In the genomic region with DNA sequence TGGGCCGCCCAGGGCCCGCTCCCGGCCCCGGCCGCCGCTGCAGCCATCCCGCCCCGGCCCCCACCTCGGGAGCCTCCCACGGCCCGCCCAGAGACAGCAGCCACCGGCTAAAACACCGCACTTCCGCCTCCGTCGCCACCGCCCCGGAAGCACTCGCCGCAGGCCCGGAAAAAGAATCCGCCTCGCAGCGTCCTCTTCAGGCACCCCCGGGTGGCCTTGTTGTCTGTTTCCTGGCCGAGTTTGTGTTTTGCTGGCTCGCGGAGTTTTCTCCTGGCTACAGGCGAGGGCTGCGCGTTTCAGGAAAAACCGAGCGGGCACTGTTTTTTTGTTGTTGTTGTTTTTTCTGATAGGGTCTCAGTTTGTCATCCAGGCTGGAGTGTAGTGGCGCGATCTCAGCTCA, we compare ENCODE assay signal across 8 cellular contexts. TPM values are rescaled to one million over a fixed set of nuclear protein-coding genes. Genes with fewer than 3 reads are reported as not detected.
A peak's percentile ranks its signal among the peaks of the same experiment; 100 is the strongest.
DNase-seq lines count a peak whose midpoint lies in the region; ATAC-seq and TF ChIP-seq lines count a peak whose summit lies in the region.
"Not testable (repeated sequence)": the region's sequence is repeated elsewhere in the genome, so short reads cannot be mapped to it uniquely, and the experiment has no call there.

A gene (minus strand): TSS at position 125 of the 400 bp plus-strand sequence. CDS start 78 bp downstream, at position 47.

- H3K4me3 Mint-ChIP-seq in activated T-cell treated with anti-CD3 and anti-CD28 coated beads, Interleukin-2, amount 50 U/mL, for 4 hours: peak within 1 kb of the TSS; percentile 94
- peak within 1 kb of the TSS; percentile 90 to 97 (median 94) for H3K4me3 Mint-ChIP-seq in naive thymus-derived CD8-positive, alpha-beta T cell

- H3K27me3 Mint-ChIP-seq in activated T-cell treated with anti-CD3 and anti-CD28 coated beads, Interleukin-2, amount 50 U/mL, for 4 hours (ENCODE audit: low read depth); naive thymus-derived CD8-positive, alpha-beta T cell: not testable (repeated sequence)

- peaks cover 0 to 21% (median 0%) of the 10 kb centered on the region in 4 donors for H3K27me3 ChIP-seq in esophagus squamous epithelium

- ATAC-seq in GM21737 (IDR thresholded peaks at IDR 0.05; ENCODE audit: unreplicated experiment): peak; percentile 98
- peak; percentile 95 to 97 for ATAC-seq in activated T-cell treated with anti-CD3 and anti-CD28 coated beads, Interleukin-2, amount 50 U/mL, for 4 hours
- ATAC-seq in naive thymus-derived CD8-positive, alpha-beta T cell: peak; percentile 94 to 95

- peak within 1 kb of the TSS; percentile 68 for H3K27ac ChIP-seq in KOPT-K1 (ENCODE audit: low read depth, low read length, poor library complexity, severe bottlenecking)
- peak within 1 kb of the TSS; percentile 71 to 83 (median 78) for H3K27ac ChIP-seq in esophagus squamous epithelium

- peak; percentile 65 for DNase-seq in DMS79 treated with DMSO at 0.1 percent for 48 hours (lab: John Stamatoyannopoulos, UW)
- peak; percentile 84 for DNase-seq in RKO (ENCODE audit: low spot score)
- DNase-seq in activated T-cell treated with anti-CD3 and anti-CD28 coated beads, Interleukin-2, amount 50 U/mL, for 4 hours: peak; percentile 78
- DNase-seq in esophagus squamous epithelium (lab: John Stamatoyannopoulos, UW): not testable (repeated sequence)
- peak; percentile 70 to 90 (median 86) for DNase-seq in naive thymus-derived CD8-positive, alpha-beta T cell
- peak; percentile 67 to 83 for DNase-seq in stimulated activated CD8-positive, alpha-beta memory T cell treated with anti-CD3 and anti-CD28 coated beads, Interleukin-7, amount 100 ng/mL, for 4 hours (ENCODE audit: low read depth in 2 of 2)

- intact Hi-C loops in esophagus squamous epithelium (cut with DNase I): not testable (repeated sequence)

- H3K4me1 Mint-ChIP-seq in activated T-cell treated with anti-CD3 and anti-CD28 coated beads, Interleukin-2, amount 50 U/mL, for 4 hours (ENCODE audit: low read depth): not testable (repeated sequence)
- peaks cover 0 to 14% (median 6%) of the 10 kb centered on the region in 4 donors for H3K4me1 Mint-ChIP-seq in naive thymus-derived CD8-positive, alpha-beta T cell

- not testable (repeated sequence) for H3K36me3 Mint-ChIP-seq in activated T-cell treated with anti-CD3 and anti-CD28 coated beads, Interleukin-2, amount 50 U/mL, for 4 hours (ENCODE audit: insufficient read depth)
- H3K36me3 Mint-ChIP-seq in naive thymus-derived CD8-positive, alpha-beta T cell: peaks cover 0 to 18% (median 7%) of the 10 kb centered on the region in 3 donors

- 3 to 8% methylated on average over 6 to 11 of the region's 35 CpGs for WGBS in esophagus squamous epithelium, 2 donors

- TF ChIP-seq CTCF in esophagus squamous epithelium (IDR thresholded peaks at IDR 0.05): not testable (repeated sequence)

- peaks cover 26% of the 10 kb centered on the region for H3K36me3 ChIP-seq in KOPT-K1 (ENCODE audit: insufficient read depth, low read length)
- peaks cover 0 to 21% (median 0%) of the 10 kb centered on the region in 3 donors for H3K36me3 ChIP-seq in esophagus squamous epithelium

- POLR2A ChIA-PET in naive thymus-derived CD8-positive, alpha-beta T cell (lab: Charles Lee): interaction anchor here (0.8 kb wide), 1 partner anchor 388 kb away, joined by 4 read pairs; no protein-coding TSS in a partner anchor

- H3K27ac Mint-ChIP-seq in naive thymus-derived CD8-positive, alpha-beta T cell: peak within 1 kb of the TSS; percentile 92 to 99 (median 96)

- not testable (repeated sequence) for H3K9me3 ChIP-seq in KOPT-K1 (ENCODE audit: insufficient read depth, low read length, poor library complexity, severe bottlenecking); esophagus squamous epithelium

- H3K4me3 ChIP-seq in esophagus squamous epithelium: peak within 1 kb of the TSS; percentile 30 to 73 (median 52)

- not testable (repeated sequence) for H3K9me3 Mint-ChIP-seq in activated T-cell treated with anti-CD3 and anti-CD28 coated beads, Interleukin-2, amount 50 U/mL, for 4 hours; naive thymus-derived CD8-positive, alpha-beta T cell

- not testable (repeated sequence) for H3K4me1 ChIP-seq in esophagus squamous epithelium

- TF ChIP-seq POLR2A in esophagus squamous epithelium (IDR thresholded peaks at IDR 0.05): not testable (repeated sequence)

RNA-seq across cellular contexts. Expression of the gene that starts here (rescaled TPM):
- total RNA-seq in activated T-cell treated with anti-CD3 and anti-CD28 coated beads, Interleukin-2, amount 50 U/mL, for 4 hours: 10 to 100 TPM; 57.9 to 64.8 (median 61.9) TPM
- 10 to 100 TPM; 14.6 to 46.9 (median 25.8) TPM for total RNA-seq in esophagus squamous epithelium
- 100 to 1,000 TPM in 1 of 2 experiments, 10 to 100 TPM in 1; 75.3 to 100 TPM for total RNA-seq in naive thymus-derived CD8-positive, alpha-beta T cell
- polyA plus RNA-seq in naive thymus-derived CD8-positive, alpha-beta T cell: 10 to 100 TPM; 16.0 to 29.2 (median 22.4) TPM
